Comparison of ENCODE assay signal across 10 cellular contexts in the genomic region with DNA sequence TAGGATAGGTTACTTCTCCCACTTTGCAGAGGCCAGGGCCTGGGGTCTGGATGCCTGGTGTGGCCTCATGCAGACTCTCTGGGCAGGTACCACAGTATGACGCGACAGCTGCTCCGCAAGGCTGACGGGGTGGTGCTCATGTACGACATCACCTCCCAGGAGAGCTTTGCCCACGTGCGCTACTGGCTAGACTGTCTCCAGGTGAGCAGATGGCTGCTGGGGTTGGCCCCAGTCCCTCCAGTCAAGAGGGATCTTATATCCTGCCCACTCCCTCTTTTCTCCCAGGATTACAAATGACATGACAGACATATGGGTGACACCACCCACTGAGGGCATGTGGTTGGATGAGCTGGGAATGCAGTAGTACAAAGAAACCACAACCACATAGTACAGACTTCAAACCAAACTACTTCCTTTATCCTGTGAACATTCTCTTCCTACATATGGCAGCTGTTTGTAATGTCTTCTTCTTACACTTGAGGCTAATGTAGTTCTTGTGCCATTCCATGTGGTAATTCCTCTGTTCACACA. TPM values are rescaled to one million over a fixed set of nuclear protein-coding genes. Genes with fewer than 3 reads are reported as not detected.
DNase-seq lines count a peak whose midpoint lies in the region; ATAC-seq and TF ChIP-seq lines count a peak whose summit lies in the region.
"Had no signal": no experiment of that assay in that cellular context is flagged by ENCODE, and none has a peak within 500 bp of the region (broad histone marks: within the 10 kb centered on the region; RNA-seq: fewer than 3 reads in every experiment).

No MANE protein-coding gene starts in this region.

- TF ChIP-seq CTCF in choroid plexus epithelial cell (conservative IDR thresholded peaks at IDR 0.05; ENCODE audit: low read depth, low read length): no peak
- TF ChIP-seq CTCF in BE2C (IDR thresholded peaks at IDR 0.05; ENCODE audit: low read depth, low read length): no peak

- in situ Hi-C loops in ACHN (cut with HindIII; ENCODE audit: low pct_ligation_motif_present, low pct_unique_long_range_greater_than_20kb, low sequenced_read_pairs): no loop called here

- no peaks in the 10 kb centered on the region for H3K36me3 ChIP-seq in BE2C
- H3K36me3 ChIP-seq: cardiac muscle cell had no signal

- no peaks in the 10 kb centered on the region for H3K27me3 ChIP-seq in BE2C
- H3K27me3 ChIP-seq: cardiac muscle cell had no signal

- H3K4me1 ChIP-seq in BE2C: no peaks in the 10 kb centered on the region

- no peak overlapping the region for H3K4me3 ChIP-seq in choroid plexus epithelial cell (ENCODE audit: low read depth, low read length)
- H3K4me3 ChIP-seq in BE2C (ENCODE audit: low read depth, low read length): no peak overlapping the region
- H3K4me3 ChIP-seq: cardiac muscle cell had no signal

- no peak for ATAC-seq in GM18520 (IDR thresholded peaks at IDR 0.05; ENCODE audit: unreplicated experiment)

- H3K9me3 ChIP-seq in BE2C: no peaks in the 10 kb centered on the region

- DNase-seq in ACHN (peak; percentile 2), ELR (ENCODE audit: low read depth) (peak; percentile 30), NCI-H524 treated with DMSO at 0.1 percent for 48 hours (lab: John Stamatoyannopoulos, UW) (peak; percentile 87), choroid plexus epithelial cell (ENCODE audit: low read depth) (peak; percentile 45), BE2C (no peak), superior temporal gyrus (ENCODE audit: extremely low spot score) (no peak)
- DNase-seq in stimulated activated CD8-positive, alpha-beta memory T cell treated with anti-CD3 and anti-CD28 coated beads, Interleukin-4, amount 100 ng/mL, for 48 hours: no peak
- DNase-seq: T-helper 9 cell had no signal

RNA-seq across cellular contexts. Expression of gene RAB44, which starts 29.9 kb away (rescaled TPM):
- polyA plus RNA-seq in BE2C (2012; ENCODE audit: insufficient read depth, insufficient read length, low read depth): 0.17 TPM
- polyA plus RNA-seq: cardiac muscle cell had no signal

RNA-seq across cellular contexts. Expression of gene CDKN1A, which starts 49.0 kb away (rescaled TPM):
- 43.3 TPM for polyA plus RNA-seq in BE2C (2012; ENCODE audit: insufficient read depth, insufficient read length, low read depth)

Comparison
In these comparisons a context has a peak if more than half of its experiments do, and no peak if none do; other contexts are left out.
1. DNase-seq: peak in ACHN (single experiment), ELR (single experiment), NCI-H524 treated with DMSO at 0.1 percent for 48 hours (single experiment) and choroid plexus epithelial cell (single experiment); none in BE2C (single experiment), superior temporal gyrus (single experiment) and stimulated activated CD8-positive, alpha-beta memory T cell treated with anti-CD3 and anti-CD28 coated beads, Interleukin-4, amount 100 ng/mL, for 48 hours (single experiment).